ENCODE assay signal across 10 cellular contexts in the genomic region with DNA sequence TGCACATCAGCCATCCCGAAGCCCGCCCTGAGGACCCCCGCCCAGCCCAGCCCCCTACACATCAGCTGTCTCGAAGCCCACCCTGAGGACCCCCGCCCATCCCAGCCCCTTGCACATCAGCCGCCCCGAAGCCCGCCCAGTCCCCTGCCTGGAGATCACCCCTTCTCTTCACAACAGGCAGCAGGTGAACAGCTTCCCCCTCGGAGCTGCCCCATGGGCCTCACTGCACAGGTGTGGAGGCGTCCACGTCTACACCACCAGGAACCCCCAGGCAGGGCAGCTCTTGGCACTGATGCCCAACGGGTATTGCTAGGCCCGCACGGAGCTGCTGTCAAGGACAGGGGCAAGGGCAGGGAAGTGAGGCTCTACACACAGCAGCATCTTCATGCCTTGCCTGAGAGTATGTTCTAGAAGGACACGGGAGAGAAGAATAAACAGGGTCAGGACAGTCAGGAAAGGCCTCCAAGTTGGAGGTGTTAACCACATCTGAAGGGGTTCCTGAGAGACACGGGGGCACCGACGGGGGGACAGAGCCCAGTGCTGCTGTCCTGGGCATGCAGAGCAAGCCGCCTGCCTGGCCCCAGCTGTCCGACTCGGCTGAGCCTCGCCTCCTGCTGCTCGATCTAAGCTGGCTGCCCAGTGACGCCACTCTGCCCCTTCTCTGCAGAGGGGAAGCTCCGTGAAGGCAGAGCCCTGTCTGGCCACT.
A peak's percentile ranks its signal among the peaks of the same experiment; 100 is the strongest.
DNase-seq lines count a peak whose midpoint lies in the region; ATAC-seq and TF ChIP-seq lines count a peak whose summit lies in the region.
"Had no signal": no experiment of that assay in that cellular context is flagged by ENCODE, and none has a peak within 500 bp of the region (broad histone marks: within the 10 kb centered on the region; RNA-seq: fewer than 3 reads in every experiment).

No MANE protein-coding gene starts in this region.

- H3K9ac ChIP-seq in BLaER1 (peak overlapping the region; percentile 75), endodermal cell (ENCODE audit: extremely low read depth, low read length, poor library complexity, severe bottlenecking) (no peak overlapping the region)

- H3K9me3 ChIP-seq in BLaER1 (peaks cover 4% of the 10 kb centered on the region), endodermal cell (ENCODE audit: control insufficient read depth, low read length) (peaks cover 7% of the 10 kb centered on the region), neutrophil (no peaks in the 10 kb centered on the region)

- H3K27me3 ChIP-seq in BLaER1 (no peaks in the 10 kb centered on the region), GM23338 (ENCODE audit: insufficient read depth) (no peaks in the 10 kb centered on the region), endodermal cell (ENCODE audit: control insufficient read depth, insufficient read depth, low read length, poor library complexity, severe bottlenecking) (no peaks in the 10 kb centered on the region), neutrophil (no peaks in the 10 kb centered on the region)

- H3K36me3 ChIP-seq in BLaER1 (no peaks in the 10 kb centered on the region), GM23338 (ENCODE audit: insufficient read depth) (no peaks in the 10 kb centered on the region), endodermal cell (ENCODE audit: control insufficient read depth, insufficient read depth, low read length) (no peaks in the 10 kb centered on the region), neutrophil (no peaks in the 10 kb centered on the region)

- no peak overlapping the region for H2AFZ ChIP-seq in GM23338

- H3K4me1 ChIP-seq in BLaER1 (peaks cover 96% of the 10 kb centered on the region), GM23338 (ENCODE audit: insufficient read depth) (peaks cover 22% of the 10 kb centered on the region), endodermal cell (ENCODE audit: control insufficient read depth, insufficient read depth, low read length) (peaks cover 13% of the 10 kb centered on the region), neutrophil (ENCODE audit: control insufficient read depth in 1 of 2, insufficient read depth in 1 of 2, low read depth in 1 of 2, low read length in 1 of 2) (peaks cover 93 to 100% of the 10 kb centered on the region in 2 experiments)

- peak overlapping the region; percentile 52; the same call in 1 of the 2 replicates for H3K4me3 ChIP-seq in BLaER1
- no peak overlapping the region for H3K4me3 ChIP-seq in GM23338
- H3K4me3 ChIP-seq in endodermal cell (ENCODE audit: low read length): no peak overlapping the region
- peak overlapping the region; percentile 82 to 91 for H3K4me3 ChIP-seq in neutrophil (ENCODE audit: low read depth in 1 of 2, low read length in 1 of 2)

- H3K9me3 Mint-ChIP-seq in GM23338 (peaks cover 7% of the 10 kb centered on the region), endodermal cell (peaks cover 7% of the 10 kb centered on the region)
- H3K9me3 Mint-ChIP-seq: activated T-cell treated with anti-CD3 and anti-CD28 coated beads, Interleukin-2, amount 50 U/mL, for 4 hours had no signal

- H3K4me1 Mint-ChIP-seq in GM23338 (peaks cover 52% of the 10 kb centered on the region), endodermal cell (peaks cover 21% of the 10 kb centered on the region)

- H3K27me3 Mint-ChIP-seq in GM23338 (ENCODE audit: insufficient read depth, low read depth, poor library complexity) (peaks cover 13% of the 10 kb centered on the region), endodermal cell (ENCODE audit: insufficient read depth) (no peaks in the 10 kb centered on the region)

- 92 to 100% methylated on average over 3 to 24 of the region's 25 CpGs for WGBS in endodermal cell (ENCODE audit: insufficient coverage in 1 of 2, insufficient read length in 1 of 2), 2 experiments

- H3K36me3 Mint-ChIP-seq in GM23338 (ENCODE audit: low read depth) (peaks cover 9% of the 10 kb centered on the region), endodermal cell (ENCODE audit: low read depth) (peaks cover 3% of the 10 kb centered on the region)

- H3K4me2 ChIP-seq in BLaER1 (peak overlapping the region; percentile 99), GM23338 (no peak overlapping the region)

- peak; percentile 6; the same call in 1 of the 3 replicates for ATAC-seq in GM23338
- ATAC-seq in HG02571 (IDR thresholded peaks at IDR 0.05; ENCODE audit: unreplicated experiment): no peak
- ATAC-seq: activated T-cell treated with anti-CD3 and anti-CD28 coated beads, Interleukin-2, amount 50 U/mL, for 4 hours had no signal

- H3K27ac Mint-ChIP-seq in GM23338 (peak overlapping the region; percentile 31; the same call in 1 of the 2 replicates), endodermal cell (no peak overlapping the region)

- peak overlapping the region; percentile 92 for H3K27ac ChIP-seq in BLaER1
- no peak overlapping the region for H3K27ac ChIP-seq in GM23338 (ENCODE audit: low read depth)
- H3K27ac ChIP-seq in endodermal cell (ENCODE audit: low read depth, low read length): no peak overlapping the region
- peak overlapping the region; percentile 93 for H3K27ac ChIP-seq in neutrophil

- H3K79me2 ChIP-seq in GM23338 (replicated peaks; ENCODE audit: insufficient read depth): peaks cover 94% of the 10 kb centered on the region

- DNase-seq in GM23338 (ENCODE audit: low spot score) (no peak), endodermal cell (peak; percentile 30), AG08395 (ENCODE audit: low spot score) (no peak), SKM-1 treated with dmso at 0.1 percent for 144 hours (lab: John Stamatoyannopoulos, UW; ENCODE audit: unreplicated experiment) (no peak)
- DNase-seq in NK-92 treated with Interleukin-12 subunit alpha and Interleukin-12 subunit beta, amount 100 ng/mL, for 24 hours (lab: John Stamatoyannopoulos, UW): no peak
- DNase-seq: activated T-cell treated with anti-CD3 and anti-CD28 coated beads, Interleukin-2, amount 50 U/mL, for 4 hours; NCI-H1436 had no signal

- H3F3A ChIP-seq in GM23338 (replicated peaks; ENCODE audit: low read depth): no peaks in the 10 kb centered on the region

- H4K20me1 ChIP-seq in BLaER1 (peaks cover 83% of the 10 kb centered on the region), GM23338 (replicated peaks; ENCODE audit: insufficient read depth) (peaks cover 3% of the 10 kb centered on the region)

- no peak for TF ChIP-seq CTCF in GM23338 (conservative IDR thresholded peaks at IDR 0.05; ENCODE audit: low read depth in 2 of 2)
- TF ChIP-seq CTCF in endodermal cell (conservative IDR thresholded peaks at IDR 0.05): no peak
- TF ChIP-seq CTCF in neutrophil (IDR thresholded peaks at IDR 0.05): no peak

- no peak overlapping the region for H3K4me3 Mint-ChIP-seq in GM23338
- no peak overlapping the region for H3K4me3 Mint-ChIP-seq in endodermal cell
- H3K4me3 Mint-ChIP-seq: activated T-cell treated with anti-CD3 and anti-CD28 coated beads, Interleukin-2, amount 50 U/mL, for 4 hours had no signal

- H3K9me2 ChIP-seq in GM23338 (ENCODE audit: insufficient read depth): no peaks in the 10 kb centered on the region

TF ChIP-seq in GM23338, 12 proteins besides CTCF, POLR2A, EP300 and RAD21 (continues in another document):
- TF ChIP-seq, protein P1, sequence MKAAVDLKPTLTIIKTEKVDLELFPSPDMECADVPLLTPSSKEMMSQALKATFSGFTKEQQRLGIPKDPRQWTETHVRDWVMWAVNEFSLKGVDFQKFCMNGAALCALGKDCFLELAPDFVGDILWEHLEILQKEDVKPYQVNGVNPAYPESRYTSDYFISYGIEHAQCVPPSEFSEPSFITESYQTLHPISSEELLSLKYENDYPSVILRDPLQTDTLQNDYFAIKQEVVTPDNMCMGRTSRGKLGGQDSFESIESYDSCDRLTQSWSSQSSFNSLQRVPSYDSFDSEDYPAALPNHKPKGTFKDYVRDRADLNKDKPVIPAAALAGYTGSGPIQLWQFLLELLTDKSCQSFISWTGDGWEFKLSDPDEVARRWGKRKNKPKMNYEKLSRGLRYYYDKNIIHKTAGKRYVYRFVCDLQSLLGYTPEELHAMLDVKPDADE (IDR thresholded peaks at IDR 0.05): no peak
- TF ChIP-seq EZH2 (IDR thresholded peaks at IDR 0.05; ENCODE audit: low read depth, unreplicated experiment): no peak
- TF ChIP-seq, protein P2, sequence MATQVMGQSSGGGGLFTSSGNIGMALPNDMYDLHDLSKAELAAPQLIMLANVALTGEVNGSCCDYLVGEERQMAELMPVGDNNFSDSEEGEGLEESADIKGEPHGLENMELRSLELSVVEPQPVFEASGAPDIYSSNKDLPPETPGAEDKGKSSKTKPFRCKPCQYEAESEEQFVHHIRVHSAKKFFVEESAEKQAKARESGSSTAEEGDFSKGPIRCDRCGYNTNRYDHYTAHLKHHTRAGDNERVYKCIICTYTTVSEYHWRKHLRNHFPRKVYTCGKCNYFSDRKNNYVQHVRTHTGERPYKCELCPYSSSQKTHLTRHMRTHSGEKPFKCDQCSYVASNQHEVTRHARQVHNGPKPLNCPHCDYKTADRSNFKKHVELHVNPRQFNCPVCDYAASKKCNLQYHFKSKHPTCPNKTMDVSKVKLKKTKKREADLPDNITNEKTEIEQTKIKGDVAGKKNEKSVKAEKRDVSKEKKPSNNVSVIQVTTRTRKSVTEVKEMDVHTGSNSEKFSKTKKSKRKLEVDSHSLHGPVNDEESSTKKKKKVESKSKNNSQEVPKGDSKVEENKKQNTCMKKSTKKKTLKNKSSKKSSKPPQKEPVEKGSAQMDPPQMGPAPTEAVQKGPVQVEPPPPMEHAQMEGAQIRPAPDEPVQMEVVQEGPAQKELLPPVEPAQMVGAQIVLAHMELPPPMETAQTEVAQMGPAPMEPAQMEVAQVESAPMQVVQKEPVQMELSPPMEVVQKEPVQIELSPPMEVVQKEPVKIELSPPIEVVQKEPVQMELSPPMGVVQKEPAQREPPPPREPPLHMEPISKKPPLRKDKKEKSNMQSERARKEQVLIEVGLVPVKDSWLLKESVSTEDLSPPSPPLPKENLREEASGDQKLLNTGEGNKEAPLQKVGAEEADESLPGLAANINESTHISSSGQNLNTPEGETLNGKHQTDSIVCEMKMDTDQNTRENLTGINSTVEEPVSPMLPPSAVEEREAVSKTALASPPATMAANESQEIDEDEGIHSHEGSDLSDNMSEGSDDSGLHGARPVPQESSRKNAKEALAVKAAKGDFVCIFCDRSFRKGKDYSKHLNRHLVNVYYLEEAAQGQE (IDR thresholded peaks at IDR 0.05; ENCODE audit: unreplicated experiment): no peak
- no peak for TF ChIP-seq STAT1 (IDR thresholded peaks at IDR 0.05; ENCODE audit: unreplicated experiment)

Comparison
In these comparisons a context has a peak if more than half of its experiments do, and no peak if none do; other contexts are left out.
1. H3K27ac ChIP-seq: peak in BLaER1 (single experiment) and neutrophil (single experiment); none in GM23338 (single experiment) and endodermal cell (single experiment).
2. H3K4me3 ChIP-seq: peak in BLaER1 (single experiment) and neutrophil (2 of 2); none in GM23338 (single experiment) and endodermal cell (single experiment).